36 cellular contexts compared by ENCODE assay signal in genomic region chr19:415292-415691, GRCh38. TPM values are rescaled to one million over a fixed set of nuclear protein-coding genes. Genes with fewer than 3 reads are reported as not detected.
"Had no signal": no experiment of that assay in that cellular context is flagged by ENCODE, and none has a peak within 500 bp of the region (broad histone marks: within the 10 kb centered on the region; RNA-seq: fewer than 3 reads in every experiment).

No MANE protein-coding gene starts in this region.

- ATAC-seq: activated CD8-positive, alpha-beta T cell treated with anti-CD3 and anti-CD28 coated beads for 36 hours; activated naive CD4-positive, alpha-beta T cell treated with anti-CD3 and anti-CD28 coated beads, Interleukin-2, amount 50 U/mL, for 72 hours; activated T-cell treated with anti-CD3 and anti-CD28 coated beads, Interleukin-2, amount 50 U/mL, for 4 hours; activated T-cell treated with anti-CD3 and anti-CD28 coated beads, Interleukin-2, amount 50 U/mL, for 72 hours; activated T-helper 17 cell treated with anti-CD3 and anti-CD28 coated beads, Interleukin-2, amount 50 U/mL, for 72 hours; body of pancreas had no signal

- H3K36me3 ChIP-seq: adrenal gland, brain microvascular endothelial cell, breast epithelium, cardiac muscle cell had no signal

- H3K9me3 ChIP-seq: adrenal gland, body of pancreas, breast epithelium had no signal

- DNase-seq: activated B cell treated with CpG ODN at 0.5 μM for 24 hours; activated CD4-positive, alpha-beta memory T cell treated with anti-CD3 and anti-CD28 coated beads for 36 hours; activated CD4-positive, alpha-beta T cell treated with anti-CD3 and anti-CD28 coated beads for 4 hours; activated CD4-positive, alpha-beta T cell treated with anti-CD3 and anti-CD28 coated beads, Interleukin-2, amount 10 ng/mL, durations not matched to agents 24 days and 14 days; activated CD4-positive, alpha-beta T cell treated with anti-CD3 and anti-CD28 coated beads, Interleukin-2, amount 50 U/mL, for 1 hour; activated CD4-positive, alpha-beta T cell treated with anti-CD3 and anti-CD28 coated beads, Interleukin-2, amount 50 U/mL, for 4 hours; activated CD4-positive, CD25-positive, alpha-beta regulatory T cell treated with anti-CD3 and anti-CD28 coated beads, Interleukin-2, amount 50 U/mL, for 72 hours; activated CD8-positive, alpha-beta memory T cell treated with anti-CD3 and anti-CD28 coated beads, Interleukin-2, amount 50 U/mL, for 4 hours; activated CD8-positive, alpha-beta T cell treated with anti-CD3 and anti-CD28 coated beads for 36 hours; activated gamma-delta T cell treated with Interleukin-2 at 50 U/mL for 16 hours; activated naive CD4-positive, alpha-beta T cell; activated naive CD4-positive, alpha-beta T cell treated with anti-CD3 and anti-CD28 coated beads for 36 hours; activated naive CD4-positive, alpha-beta T cell treated with anti-CD3 and anti-CD28 coated beads, Interleukin-2, amount 50 U/mL, for 16 hours; activated naive CD8-positive, alpha-beta T cell treated with anti-CD3 and anti-CD28 coated beads for 36 hours; activated T-cell treated with anti-CD3 and anti-CD28 coated beads for 4 hours; activated T-cell treated with anti-CD3 and anti-CD28 coated beads, Interleukin-2, amount 50 U/mL, for 1 hour; activated T-cell treated with anti-CD3 and anti-CD28 coated beads, Interleukin-2, amount 50 U/mL, for 4 hours; activated T-cell treated with anti-CD3 and anti-CD28 coated beads, Interleukin-2, amount 50 U/mL, for 72 hours; amniotic stem cell; brain microvascular endothelial cell; caudate nucleus; cerebellar nuclear complex; T-helper 2 cell; T-helper 9 cell had no signal

- H3K27me3 ChIP-seq: brain microvascular endothelial cell had no signal

- H3K4me3 ChIP-seq: adrenal gland, body of pancreas, breast epithelium, cardiac muscle cell had no signal

- H3K27ac ChIP-seq: adrenal gland, body of pancreas, brain microvascular endothelial cell, breast epithelium, cardiac muscle cell, VCaP had no signal

- H3K4me1 ChIP-seq: adrenal gland, breast epithelium had no signal

- FAIRE-seq: astrocyte, TTC549 had no signal

RNA-seq across cellular contexts. Expression of gene C2CD4C, which starts 6.3 kb away (rescaled TPM):
- total RNA-seq: activated B cell treated with CpG ODN at 0.5 μM for 24 hours; activated CD8-positive, alpha-beta memory T cell treated with anti-CD3 and anti-CD28 coated beads for 36 hours had no signal
- polyA plus RNA-seq: aorta had no signal

RNA-seq across cellular contexts. Expression of gene SHC2, which starts 45.5 kb away (rescaled TPM):
- total RNA-seq: activated B cell treated with CpG ODN at 0.5 μM for 24 hours; activated CD4-positive, alpha-beta T cell treated with anti-CD3 and anti-CD28 coated beads, Interleukin-2, amount 10 ng/mL, durations not matched to agents 24 days and 14 days; activated CD8-positive, alpha-beta memory T cell treated with anti-CD3 and anti-CD28 coated beads for 36 hours; activated naive CD4-positive, alpha-beta T cell treated with anti-CD3 and anti-CD28 coated beads for 36 hours; activated naive CD4-positive, alpha-beta T cell treated with anti-CD3 and anti-CD28 coated beads, Interleukin-2, amount 50 U/mL, for 72 hours; activated T-helper 1 cell treated with anti-CD3 and anti-CD28 coated beads, Interleukin-12 subunit alpha, Interleukin-12 subunit beta, Interleukin-2, Interleukin-4 antibody, amounts not matched to agents 30 ng/mL and 10 ng/mL and 1 ng/mL, durations not matched to agents 14 hours and 24 hours and 36 hours had no signal
